ENCODE assay signal across 8 cellular contexts in the genomic region with DNA sequence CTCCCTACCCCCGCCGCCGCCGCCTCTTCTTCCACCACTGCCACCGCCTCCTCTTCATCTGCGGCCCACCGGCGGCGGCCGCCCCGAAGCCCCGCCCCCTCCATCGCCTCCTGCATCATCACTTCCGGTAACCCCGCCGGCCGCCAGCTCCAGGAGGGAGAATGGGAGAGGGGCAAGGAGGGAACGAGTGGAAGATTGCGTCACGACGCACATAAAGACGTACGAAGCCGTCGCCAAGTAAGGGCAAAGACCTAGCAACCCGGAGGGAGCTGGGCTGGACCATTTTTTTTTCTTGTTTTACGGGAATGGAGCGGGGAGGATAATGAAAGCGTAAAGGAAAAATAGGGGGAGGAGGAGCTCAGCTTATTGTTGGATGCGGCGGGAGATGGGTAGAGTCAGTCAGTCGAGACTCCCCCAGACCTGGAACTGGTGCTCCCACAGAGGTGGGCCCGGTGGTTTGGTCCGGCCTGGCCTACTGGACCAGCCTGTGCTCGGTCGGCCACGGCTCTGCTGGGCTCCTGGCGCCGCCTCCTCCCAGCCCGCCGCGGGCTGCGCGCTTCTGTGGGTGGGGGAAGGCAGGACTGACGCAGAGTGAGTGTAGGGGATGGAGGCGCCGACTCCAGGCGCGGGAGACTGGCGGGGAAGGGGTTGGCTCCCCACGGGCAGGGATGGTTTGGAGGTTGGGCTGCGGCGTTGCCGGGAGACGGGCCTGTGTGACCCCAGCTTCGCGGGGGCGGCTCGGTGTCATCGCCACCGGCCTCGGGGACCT.
DNase-seq lines count a peak whose midpoint lies in the region; TF ChIP-seq lines count a peak whose summit lies in the region.

A gene with protein sequence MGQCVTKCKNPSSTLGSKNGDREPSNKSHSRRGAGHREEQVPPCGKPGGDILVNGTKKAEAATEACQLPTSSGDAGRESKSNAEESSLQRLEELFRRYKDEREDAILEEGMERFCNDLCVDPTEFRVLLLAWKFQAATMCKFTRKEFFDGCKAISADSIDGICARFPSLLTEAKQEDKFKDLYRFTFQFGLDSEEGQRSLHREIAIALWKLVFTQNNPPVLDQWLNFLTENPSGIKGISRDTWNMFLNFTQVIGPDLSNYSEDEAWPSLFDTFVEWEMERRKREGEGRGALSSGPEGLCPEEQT (minus strand): TSS at position 60 of the 769 bp plus-strand sequence. CDS start 37,820 bp downstream, outside the sequence.
A gene with protein sequence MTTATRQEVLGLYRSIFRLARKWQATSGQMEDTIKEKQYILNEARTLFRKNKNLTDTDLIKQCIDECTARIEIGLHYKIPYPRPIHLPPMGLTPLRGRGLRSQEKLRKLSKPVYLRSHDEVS (plus strand): TSS at position 473 of the 769 bp plus-strand sequence. CDS start 14,785 bp downstream, outside the sequence.

- peak within 1 kb of the TSS; percentile 84 for H3K4me3 Mint-ChIP-seq in activated naive CD4-positive, alpha-beta T cell treated with anti-CD3 and anti-CD28 coated beads, Interleukin-2, amount 10 ng/mL, durations not matched to agents 7 days and 5 days

- peak within 1 kb of the TSS; percentile 91 for H3K27ac Mint-ChIP-seq in activated naive CD4-positive, alpha-beta T cell treated with anti-CD3 and anti-CD28 coated beads, Interleukin-2, amount 10 ng/mL, durations not matched to agents 7 days and 5 days

- peak within 1 kb of the TSS; percentile 94 for H3K27ac ChIP-seq in SK-N-MC

- H3K4me3 ChIP-seq in NB4 (ENCODE audit: low read depth, low read length) (peak within 1 kb of the TSS; percentile 84), SK-N-MC (peak within 1 kb of the TSS; percentile 95)

- H3K27me3 Mint-ChIP-seq in activated naive CD4-positive, alpha-beta T cell treated with anti-CD3 and anti-CD28 coated beads, Interleukin-2, amount 10 ng/mL, durations not matched to agents 7 days and 5 days, result no peaks in the 10 kb centered on the region

- H3K9me3 Mint-ChIP-seq in activated naive CD4-positive, alpha-beta T cell treated with anti-CD3 and anti-CD28 coated beads, Interleukin-2, amount 10 ng/mL, durations not matched to agents 7 days and 5 days, result no peaks in the 10 kb centered on the region

- H3K36me3 Mint-ChIP-seq in activated naive CD4-positive, alpha-beta T cell treated with anti-CD3 and anti-CD28 coated beads, Interleukin-2, amount 10 ng/mL, durations not matched to agents 7 days and 5 days, result peaks cover 36% of the 10 kb centered on the region

- peaks cover 73% of the 10 kb centered on the region for H3K4me1 Mint-ChIP-seq in activated naive CD4-positive, alpha-beta T cell treated with anti-CD3 and anti-CD28 coated beads, Interleukin-2, amount 10 ng/mL, durations not matched to agents 7 days and 5 days

- DNase-seq in GDM1 (lab: John Stamatoyannopoulos, UW) (peak; percentile 96), HEK293T (ENCODE audit: extremely low spot score) (peak; percentile 96), NB4 (ENCODE audit: low read depth) (peak; percentile 99), SK-N-MC (ENCODE audit: low read depth, low spot score) (peak; percentile 91), germinal center (ENCODE audit: low spot score) (peak; percentile 93), non-pigmented ciliary epithelial cell (ENCODE audit: low read depth) (peak; percentile 97), superior temporal gyrus (ENCODE audit: extremely low spot score) (peak; percentile 98)
- peak; percentile 92 for DNase-seq in activated naive CD4-positive, alpha-beta T cell treated with anti-CD3 and anti-CD28 coated beads, Interleukin-2, amount 10 ng/mL, durations not matched to agents 7 days and 5 days

- peak; percentile 68 for TF ChIP-seq POLR2A in NB4 (IDR thresholded peaks at IDR 0.05; ENCODE audit: extremely low read depth, insufficient read length)

- TF ChIP-seq CTCF in NB4 (IDR thresholded peaks at IDR 0.05; ENCODE audit: low read depth, low read length), result no peak

- H3K9ac ChIP-seq in SK-N-MC (ENCODE audit: insufficient read length), result peak within 1 kb of the TSS; percentile 93

- no peaks in the 10 kb centered on the region for H3K9me3 ChIP-seq in SK-N-MC (ENCODE audit: low read depth, low read length)

- H3K36me3 ChIP-seq in SK-N-MC (ENCODE audit: insufficient read depth, low read length), result no peaks in the 10 kb centered on the region

- CTCF ChIA-PET in HEK293T (lab: Yijun Ruan, JAX), result no interaction called here
- CTCF ChIA-PET in activated naive CD4-positive, alpha-beta T cell treated with anti-CD3 and anti-CD28 coated beads, Interleukin-2, amount 10 ng/mL, durations not matched to agents 7 days and 5 days (lab: Charles Lee), result interaction anchor here (0.7 to 3.6 kb wide), 6 partner anchors 11 to 96 kb away, joined by 3 to 16 read pairs (median 4); no protein-coding TSS in a partner anchor

- POLR2A ChIA-PET in HEK293T (lab: Yijun Ruan, JAX), result interaction anchor here (1.0 to 2.0 kb wide), 6 partner anchors 11 to 94 kb away, joined by 3 to 6 read pairs (median 4); no protein-coding TSS in a partner anchor

TF ChIP-seq in HEK293T, 16 proteins besides CTCF, POLR2A, EP300 and RAD21:
- TF ChIP-seq TARDBP (IDR thresholded peaks at IDR 0.05) (no peak), BHLHE40 (IDR thresholded peaks at IDR 0.05; ENCODE audit: borderline replicate concordance) (peak; percentile 78), SP1 (IDR thresholded peaks at IDR 0.05) (no peak), ELF4 (IDR thresholded peaks at IDR 0.05) (peak; percentile 63), ZNF384 (IDR thresholded peaks at IDR 0.05) (peak; percentile 87), ARNT (IDR thresholded peaks at IDR 0.05) (no peak)

Comparison
In these comparisons a context has a peak if more than half of its experiments do, and no peak if none do; other contexts are left out.
1. Peak in every context shown above with its lines: DNase-seq, H3K4me3 ChIP-seq and H3K27ac ChIP-seq.